In genomic region chr17:45775576-45776011, GRCh38 we compare ENCODE assay signal across 14 cellular contexts. TPM values are rescaled to one million over a fixed set of nuclear protein-coding genes. Genes with fewer than 3 reads are reported as not detected.
A peak's percentile ranks its signal among the peaks of the same experiment; 100 is the strongest.
DNase-seq lines count a peak whose midpoint lies in the region; ATAC-seq and TF ChIP-seq lines count a peak whose summit lies in the region.
"Had no signal": no experiment of that assay in that cellular context is flagged by ENCODE, and none has a peak within 500 bp of the region (broad histone marks: within the 10 kb centered on the region; RNA-seq: fewer than 3 reads in every experiment).

No MANE protein-coding gene starts in this region.

- no peaks in the 10 kb centered on the region for H3F3A ChIP-seq in SK-N-SH (replicated peaks; ENCODE audit: insufficient read depth)

- no peak for TF ChIP-seq RAD21 in SK-N-SH (IDR thresholded peaks at IDR 0.05; ENCODE audit: low read length)

- no peaks in the 10 kb centered on the region for H3K79me2 ChIP-seq in SK-N-SH (ENCODE audit: insufficient read depth)

- H3K27ac ChIP-seq in SK-N-SH (ENCODE audit: low read depth in 2 of 2, low read length in 1 of 2), result no peak overlapping the region
- H3K27ac ChIP-seq: BLaER1 treated with 17β-estradiol and CSF1 and Interleukin-3, amounts not matched to agents 10 nM and 100 nM had no signal

- H4K20me1 ChIP-seq in SK-N-SH (ENCODE audit: insufficient read depth), result no peaks in the 10 kb centered on the region

- TF ChIP-seq CTCF in SK-N-SH (IDR thresholded peaks at IDR 0.05), result no peak
- TF ChIP-seq CTCF in mucosa of descending colon (IDR thresholded peaks at IDR 0.05), result no peak

- H3K36me3 Mint-ChIP-seq in activated CD8-positive, alpha-beta memory T cell treated with anti-CD3 and anti-CD28 coated beads, Interleukin-2, amount 10 ng/mL, durations not matched to agents 7 days and 5 days, result no peaks in the 10 kb centered on the region
- H3K36me3 Mint-ChIP-seq: activated naive CD8-positive, alpha-beta T cell treated with anti-CD3 and anti-CD28 coated beads, Interleukin-2, amount 10 ng/mL, durations not matched to agents 7 days and 5 days had no signal

- WGBS in SK-N-SH (ENCODE audit: low lambda C conversion rate), result 30% methylated on average over 4 of the region's 4 CpGs

- H3K27me3 ChIP-seq in SK-N-SH (ENCODE audit: insufficient read depth), result no peaks in the 10 kb centered on the region

- H3K9me3 ChIP-seq in SK-N-SH (no peaks in the 10 kb centered on the region), mucosa of descending colon (no peaks in the 10 kb centered on the region)

- H3K9me3 Mint-ChIP-seq in activated CD8-positive, alpha-beta memory T cell treated with anti-CD3 and anti-CD28 coated beads, Interleukin-2, amount 10 ng/mL, durations not matched to agents 7 days and 5 days (ENCODE audit: low read depth), result no peaks in the 10 kb centered on the region
- H3K9me3 Mint-ChIP-seq: activated naive CD8-positive, alpha-beta T cell treated with anti-CD3 and anti-CD28 coated beads, Interleukin-2, amount 10 ng/mL, durations not matched to agents 7 days and 5 days; nephron had no signal

- DNase-seq in COR-L47 (lab: John Stamatoyannopoulos, UW), result peak; percentile 95
- peak; percentile 49 for DNase-seq in NCI-H1092 (lab: John Stamatoyannopoulos, UW)
- DNase-seq in SK-N-SH, result peak; percentile 86
- peak in 2 of 3 donors; percentile 10 to 53 for DNase-seq in mucosa of descending colon
- no peak for DNase-seq in islet precursor cell
- no peak for DNase-seq in activated CD8-positive, alpha-beta memory T cell treated with anti-CD3 and anti-CD28 coated beads, Interleukin-2, amount 10 ng/mL, durations not matched to agents 7 days and 5 days
- DNase-seq in HPDE6-E6E7 (ENCODE audit: extremely low spot score), result no peak
- DNase-seq: activated CD8-positive, alpha-beta T cell treated with anti-CD3 and anti-CD28 coated beads, Interleukin-2, amount 10 ng/mL, durations not matched to agents 7 days and 5 days; activated naive CD8-positive, alpha-beta T cell treated with anti-CD3 and anti-CD28 coated beads, Interleukin-2, amount 10 ng/mL, durations not matched to agents 7 days and 5 days; effector CD8-positive, alpha-beta T cell; stimulated activated naive CD4-positive, alpha-beta T cell treated with Interleukin-2 at 50 U/mL for 16 hours had no signal

- intact Hi-C loops in mucosa of descending colon (cut with DNase I, micrococcal nuclease), result no loop called here

- H3K4me3 ChIP-seq in SK-N-SH (ENCODE audit: low read depth in 2 of 2, low read length in 1 of 2) (no peak overlapping the region), mucosa of descending colon (no peak overlapping the region)
- H3K4me3 ChIP-seq: BLaER1 treated with 17β-estradiol and CSF1 and Interleukin-3, amounts not matched to agents 10 nM and 100 nM had no signal

- H3K4me1 ChIP-seq in SK-N-SH (ENCODE audit: control insufficient read depth in 1 of 2, insufficient read depth in 2 of 2, low read depth in 1 of 2, low read length in 1 of 2) (peaks cover 0 to 13% of the 10 kb centered on the region in 2 experiments; a peak in 1 of 4 replicates), mucosa of descending colon (ENCODE audit: low read depth) (no peaks in the 10 kb centered on the region)

- CTCF ChIA-PET in SK-N-SH (lab: Yijun Ruan, JAX), result interaction anchor here (6.5 to 11.0 kb wide), 2 partner anchors 8 to 56 kb away, joined by 61 to 164 read pairs; partner anchors contain the start of gene CRHR1
- CTCF ChIA-PET in activated CD8-positive, alpha-beta memory T cell treated with anti-CD3 and anti-CD28 coated beads, Interleukin-2, amount 10 ng/mL, durations not matched to agents 7 days and 5 days (lab: Charles Lee), result no interaction called here

- H3K4me1 Mint-ChIP-seq in activated CD8-positive, alpha-beta memory T cell treated with anti-CD3 and anti-CD28 coated beads, Interleukin-2, amount 10 ng/mL, durations not matched to agents 7 days and 5 days, result no peaks in the 10 kb centered on the region
- H3K4me1 Mint-ChIP-seq: activated naive CD8-positive, alpha-beta T cell treated with anti-CD3 and anti-CD28 coated beads, Interleukin-2, amount 10 ng/mL, durations not matched to agents 7 days and 5 days; nephron had no signal

- H3K9ac ChIP-seq in SK-N-SH, result no peak overlapping the region
- H3K9ac ChIP-seq: BLaER1 treated with 17β-estradiol and CSF1 and Interleukin-3, amounts not matched to agents 10 nM and 100 nM had no signal

- H3K4me2 ChIP-seq in SK-N-SH, result peak overlapping the region; percentile 20; the same call in 1 of the 2 replicates

- no peaks in the 10 kb centered on the region for H3K9me2 ChIP-seq in SK-N-SH

- peak in 1 of 2 experiments; percentile 63; a peak in 2 of 4 replicates for TF ChIP-seq EP300 in SK-N-SH (IDR thresholded peaks at IDR 0.05; ENCODE audit: borderline replicate concordance in 1 of 2, low read depth in 1 of 2, low read length in 1 of 2)

- POLR2A ChIA-PET in SK-N-SH (lab: Yijun Ruan, JAX), result no interaction called here

- no peak overlapping the region for H3K4me3 Mint-ChIP-seq in activated CD8-positive, alpha-beta memory T cell treated with anti-CD3 and anti-CD28 coated beads, Interleukin-2, amount 10 ng/mL, durations not matched to agents 7 days and 5 days
- H3K4me3 Mint-ChIP-seq: activated CD8-positive, alpha-beta T cell treated with anti-CD3 and anti-CD28 coated beads, Interleukin-2, amount 10 ng/mL, durations not matched to agents 7 days and 5 days; activated naive CD8-positive, alpha-beta T cell treated with anti-CD3 and anti-CD28 coated beads, Interleukin-2, amount 10 ng/mL, durations not matched to agents 7 days and 5 days; nephron had no signal

- H3K36me3 ChIP-seq in SK-N-SH (replicated peaks in 1 of 2; ENCODE audit: control insufficient read depth in 1 of 2, insufficient read depth in 2 of 2, low read length in 1 of 2) (no peaks in the 10 kb centered on the region), mucosa of descending colon (ENCODE audit: low read depth) (no peaks in the 10 kb centered on the region)
- H3K36me3 ChIP-seq: BLaER1 treated with 17β-estradiol and CSF1 and Interleukin-3, amounts not matched to agents 10 nM and 100 nM had no signal

- ATAC-seq in mucosa of descending colon (peak; percentile 48), GM19452 (IDR thresholded peaks at IDR 0.05; ENCODE audit: unreplicated experiment) (no peak)
- ATAC-seq in activated CD8-positive, alpha-beta memory T cell treated with anti-CD3 and anti-CD28 coated beads, Interleukin-2, amount 10 ng/mL, durations not matched to agents 7 days and 5 days, result no peak
- ATAC-seq: activated CD8-positive, alpha-beta T cell treated with anti-CD3 and anti-CD28 coated beads, Interleukin-2, amount 10 ng/mL, durations not matched to agents 7 days and 5 days had no signal

- H3K27me3 Mint-ChIP-seq in activated CD8-positive, alpha-beta memory T cell treated with anti-CD3 and anti-CD28 coated beads, Interleukin-2, amount 10 ng/mL, durations not matched to agents 7 days and 5 days, result peaks cover 40% of the 10 kb centered on the region

- H3K27ac Mint-ChIP-seq in activated CD8-positive, alpha-beta memory T cell treated with anti-CD3 and anti-CD28 coated beads, Interleukin-2, amount 10 ng/mL, durations not matched to agents 7 days and 5 days, result no peak overlapping the region
- H3K27ac Mint-ChIP-seq: activated CD8-positive, alpha-beta T cell treated with anti-CD3 and anti-CD28 coated beads, Interleukin-2, amount 10 ng/mL, durations not matched to agents 7 days and 5 days; activated naive CD8-positive, alpha-beta T cell treated with anti-CD3 and anti-CD28 coated beads, Interleukin-2, amount 10 ng/mL, durations not matched to agents 7 days and 5 days; nephron had no signal

- no peak overlapping the region for H2AFZ ChIP-seq in SK-N-SH (ENCODE audit: low read depth)

TF ChIP-seq in SK-N-SH, 30 proteins besides CTCF, POLR2A, EP300 and RAD21 (continues in another document):
- TF ChIP-seq MAX (IDR thresholded peaks at IDR 0.05; ENCODE audit: low read depth) (peak; percentile 36; the same call in 1 of the 2 replicates), GATA2 (CRISPR knock-in tag; IDR thresholded peaks at IDR 0.05) (no peak), NFIC (IDR thresholded peaks at IDR 0.05; ENCODE audit: borderline replicate concordance) (peak; percentile 92), SMC3 (IDR thresholded peaks at IDR 0.05; ENCODE audit: low read depth, low read length) (no peak), FOSL2 (IDR thresholded peaks at IDR 0.05; ENCODE audit: borderline replicate concordance, low read depth) (no peak), ZBTB33 (IDR thresholded peaks at IDR 0.05; ENCODE audit: borderline replicate concordance, low read depth) (no peak), RFX5 (IDR thresholded peaks at IDR 0.05; ENCODE audit: low read length) (no peak)

RNA-seq across cellular contexts. Expression of gene CRHR1, which starts 8.5 kb away (rescaled TPM):
- 0.13 and 0.31 TPM in 2 replicates for polyA plus RNA-seq in SK-N-SH (2012; rRNA removed)
- polyA plus RNA-seq in SK-N-SH (2012; cell fraction: cytosol; rRNA removed), result 0.06 and 0.22 TPM in 2 replicates
- polyA plus RNA-seq in SK-N-SH (2012; cell fraction: nucleus; rRNA removed), result 1.4 and 1.5 TPM in 2 replicates
- total RNA-seq in mucosa of descending colon, result not detected
- total RNA-seq in activated CD8-positive, alpha-beta memory T cell treated with anti-CD3 and anti-CD28 coated beads, Interleukin-2, amount 10 ng/mL, durations not matched to agents 7 days and 5 days, result not detected
- total RNA-seq: activated CD8-positive, alpha-beta T cell treated with anti-CD3 and anti-CD28 coated beads, Interleukin-2, amount 10 ng/mL, durations not matched to agents 7 days and 5 days; activated naive CD8-positive, alpha-beta T cell treated with anti-CD3 and anti-CD28 coated beads, Interleukin-2, amount 10 ng/mL, durations not matched to agents 7 days and 5 days had no signal

Comparison
In these comparisons a context has a peak if more than half of its experiments do, and no peak if none do; other contexts are left out.
1. DNase-seq: peak in COR-L47 (single experiment), NCI-H1092 (single experiment), SK-N-SH (single experiment) and mucosa of descending colon (2 of 3); none in islet precursor cell (single experiment), activated CD8-positive, alpha-beta memory T cell treated with anti-CD3 and anti-CD28 coated beads, Interleukin-2, amount 10 ng/mL, durations not matched to agents 7 days and 5 days (single experiment) and HPDE6-E6E7 (single experiment).